Comparison of ENCODE assay signal across 8 cellular contexts in the genomic region with DNA sequence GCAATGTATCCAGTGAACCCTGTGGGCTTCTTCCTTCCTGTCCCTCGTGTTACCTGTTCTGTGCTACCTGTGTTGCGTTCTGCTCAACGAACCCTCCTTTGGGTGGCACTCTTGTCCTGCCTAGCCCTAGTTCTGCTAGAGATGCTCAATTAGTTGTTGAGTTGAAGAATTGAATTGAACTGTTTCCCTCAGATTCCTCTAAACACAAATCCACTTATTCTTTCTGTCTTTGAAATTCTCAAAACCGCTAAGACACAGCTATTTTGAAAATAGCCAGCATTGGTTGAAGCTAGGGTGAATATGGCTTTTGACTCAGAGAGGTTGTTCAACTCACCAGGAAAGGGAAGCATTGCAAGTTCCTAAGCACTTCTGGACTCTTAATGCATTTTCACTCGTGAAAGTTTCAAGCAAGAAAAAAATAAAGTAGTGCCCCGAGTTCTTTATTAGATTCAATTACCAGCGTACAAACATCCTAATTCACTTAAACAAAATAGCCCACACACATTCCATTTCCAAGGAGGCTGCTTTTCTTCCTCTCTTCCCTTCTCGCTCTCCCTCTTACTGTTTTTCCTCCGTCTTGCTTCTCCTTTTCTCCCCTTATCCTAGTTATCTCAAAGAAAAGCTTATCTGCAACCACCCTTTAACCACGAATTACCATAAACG. TPM values are rescaled to one million over a fixed set of nuclear protein-coding genes. Genes with fewer than 3 reads are reported as not detected.
DNase-seq lines count a peak whose midpoint lies in the region; ATAC-seq and TF ChIP-seq lines count a peak whose summit lies in the region.

No MANE protein-coding gene starts in this region.

- H2AFZ ChIP-seq in osteoblast (ENCODE audit: low read length): peak overlapping the region; percentile 96

- POLR2A ChIA-PET in activated CD4-positive, alpha-beta T cell treated with anti-CD3 and anti-CD28 coated beads for 36 hours (lab: Charles Lee): interaction anchor here (1.3 kb wide), 1 partner anchor 13 kb away, joined by 5 read pairs; no protein-coding TSS in a partner anchor

- intact Hi-C loops in activated CD4-positive, alpha-beta T cell treated with anti-CD3 and anti-CD28 coated beads for 36 hours (cut with DNase I, micrococcal nuclease): loop anchor here (1.0 to 5.0 kb wide), 3 partner anchors 13 to 310 kb away; no protein-coding TSS in a partner anchor
- intact Hi-C loops in esophagus squamous epithelium (cut with DNase I): loop anchor here (10.0 kb wide), 1 partner anchor 128 kb away; no protein-coding TSS in a partner anchor

- no peaks in the 10 kb centered on the region for H3K9me3 Mint-ChIP-seq in activated CD4-positive, alpha-beta T cell treated with anti-CD3 and anti-CD28 coated beads for 36 hours (ENCODE audit: low read depth)

- H3K27ac ChIP-seq in esophagus squamous epithelium (peak overlapping the region; percentile 79 to 96 (median 90)), osteoblast (ENCODE audit: low read depth, low read length) (no peak overlapping the region)

- peaks cover 4% of the 10 kb centered on the region for H3K79me2 ChIP-seq in osteoblast (ENCODE audit: insufficient read depth, low read length)

- DNase-seq in DMS153 (lab: John Stamatoyannopoulos, UW): peak; percentile 11
- DNase-seq in DMS153 treated with DMSO at 0.1 percent for 48 hours (lab: John Stamatoyannopoulos, UW; ENCODE audit: unreplicated experiment): no peak
- DNase-seq in activated CD4-positive, alpha-beta T cell treated with anti-CD3 and anti-CD28 coated beads for 36 hours: peak; percentile 53
- DNase-seq in esophagus squamous epithelium (lab: John Stamatoyannopoulos, UW): no peak
- peak; percentile 80 for DNase-seq in osteoblast (ENCODE audit: insufficient read length, low spot score, missing footprints)
- no peak for DNase-seq in NCI-H1417 treated with DMSO at 0.1 percent for 48 hours (lab: John Stamatoyannopoulos, UW)
- no peak for DNase-seq in AG20443 (ENCODE audit: low spot score)

- ATAC-seq in HG03280 (IDR thresholded peaks at IDR 0.05; ENCODE audit: unreplicated experiment): peak; percentile 37
- ATAC-seq in activated CD4-positive, alpha-beta T cell treated with anti-CD3 and anti-CD28 coated beads for 36 hours: peak; percentile 54

- TF ChIP-seq POLR2A in esophagus squamous epithelium (IDR thresholded peaks at IDR 0.05): no peak

- 0 to 4% methylated on average over 11 of the region's 11 CpGs for WGBS in esophagus squamous epithelium, 2 donors

- H3K4me1 Mint-ChIP-seq in activated CD4-positive, alpha-beta T cell treated with anti-CD3 and anti-CD28 coated beads for 36 hours: peaks cover 22% of the 10 kb centered on the region

- H4K20me1 ChIP-seq in osteoblast (ENCODE audit: insufficient read depth, low read length): no peaks in the 10 kb centered on the region

- H3K36me3 ChIP-seq in esophagus squamous epithelium (no peaks in the 10 kb centered on the region), osteoblast (ENCODE audit: insufficient read depth, low read length) (no peaks in the 10 kb centered on the region)

- peak overlapping the region; percentile 78 for H3K4me3 Mint-ChIP-seq in activated CD4-positive, alpha-beta T cell treated with anti-CD3 and anti-CD28 coated beads for 36 hours

- peaks cover 19% of the 10 kb centered on the region for H3K27me3 Mint-ChIP-seq in activated CD4-positive, alpha-beta T cell treated with anti-CD3 and anti-CD28 coated beads for 36 hours

- H3K9me3 ChIP-seq in esophagus squamous epithelium: no peaks in the 10 kb centered on the region
- H3K9me3 ChIP-seq in osteoblast (ENCODE audit: low read depth, low read length): no peaks in the 10 kb centered on the region

- H3K27me3 ChIP-seq in esophagus squamous epithelium (peaks cover 0 to 23% (median 0%) of the 10 kb centered on the region in 4 donors), osteoblast (ENCODE audit: insufficient read depth, low read length) (no peaks in the 10 kb centered on the region)

- CTCF ChIA-PET in activated CD4-positive, alpha-beta T cell treated with anti-CD3 and anti-CD28 coated beads for 36 hours (lab: Charles Lee): interaction anchor here (0.7 to 1.4 kb wide), 7 partner anchors 10 to 310 kb away, joined by 3 to 9 read pairs (median 3); no protein-coding TSS in a partner anchor

- peak overlapping the region; percentile 44 to 81 (median 64) for H3K4me3 ChIP-seq in esophagus squamous epithelium
- peak overlapping the region; percentile 85 for H3K4me3 ChIP-seq in osteoblast (ENCODE audit: insufficient read depth, low read length)

- H3K4me1 ChIP-seq in esophagus squamous epithelium (peaks cover 8 to 36% (median 10%) of the 10 kb centered on the region in 3 donors), osteoblast (ENCODE audit: insufficient read depth, low read length) (peaks cover 22% of the 10 kb centered on the region)

- no peak overlapping the region for H3K27ac Mint-ChIP-seq in activated CD4-positive, alpha-beta T cell treated with anti-CD3 and anti-CD28 coated beads for 36 hours

- no peaks in the 10 kb centered on the region for H3K36me3 Mint-ChIP-seq in activated CD4-positive, alpha-beta T cell treated with anti-CD3 and anti-CD28 coated beads for 36 hours (ENCODE audit: low read depth)

- H3K4me2 ChIP-seq in osteoblast (ENCODE audit: insufficient read depth, low read length): peak overlapping the region; percentile 94

- TF ChIP-seq CTCF in esophagus squamous epithelium (IDR thresholded peaks at IDR 0.05) (peak in 3 of 6 experiments; percentile 38 to 43 (median 42)), osteoblast (IDR thresholded peaks at IDR 0.05; ENCODE audit: extremely low read depth, low read depth, low read length) (no peak)

RNA-seq across cellular contexts. Expression of gene ITGA1, which starts 0.6 kb away (rescaled TPM):
- 1 to 10 TPM; 1.9 to 3.9 TPM for total RNA-seq in activated CD4-positive, alpha-beta T cell treated with anti-CD3 and anti-CD28 coated beads for 36 hours
- 10 to 100 TPM in 3 of 4 donors, 1 to 10 TPM in 1; 9.3 to 88.9 (median 17.6) TPM for total RNA-seq in esophagus squamous epithelium
- total RNA-seq in osteoblast: 28.6 and 31.8 TPM in 2 replicates

RNA-seq across cellular contexts. Expression of gene PELO, which starts 0.6 kb away (rescaled TPM):
- total RNA-seq in activated CD4-positive, alpha-beta T cell treated with anti-CD3 and anti-CD28 coated beads for 36 hours: 10 to 100 TPM; 12.8 to 17.3 TPM
- total RNA-seq in esophagus squamous epithelium (10 to 100 TPM; 10.4 to 25.6 (median 14.6) TPM), osteoblast (21.4 and 21.5 TPM in 2 replicates)

Comparison
In these comparisons a context has a peak if more than half of its experiments do, and no peak if none do; other contexts are left out.
1. DNase-seq: peak in DMS153 (single experiment), activated CD4-positive, alpha-beta T cell treated with anti-CD3 and anti-CD28 coated beads for 36 hours (single experiment) and osteoblast (single experiment); none in DMS153 treated with DMSO at 0.1 percent for 48 hours (single experiment), esophagus squamous epithelium (single experiment), NCI-H1417 treated with DMSO at 0.1 percent for 48 hours (single experiment) and AG20443 (single experiment).